In the genomic region with DNA sequence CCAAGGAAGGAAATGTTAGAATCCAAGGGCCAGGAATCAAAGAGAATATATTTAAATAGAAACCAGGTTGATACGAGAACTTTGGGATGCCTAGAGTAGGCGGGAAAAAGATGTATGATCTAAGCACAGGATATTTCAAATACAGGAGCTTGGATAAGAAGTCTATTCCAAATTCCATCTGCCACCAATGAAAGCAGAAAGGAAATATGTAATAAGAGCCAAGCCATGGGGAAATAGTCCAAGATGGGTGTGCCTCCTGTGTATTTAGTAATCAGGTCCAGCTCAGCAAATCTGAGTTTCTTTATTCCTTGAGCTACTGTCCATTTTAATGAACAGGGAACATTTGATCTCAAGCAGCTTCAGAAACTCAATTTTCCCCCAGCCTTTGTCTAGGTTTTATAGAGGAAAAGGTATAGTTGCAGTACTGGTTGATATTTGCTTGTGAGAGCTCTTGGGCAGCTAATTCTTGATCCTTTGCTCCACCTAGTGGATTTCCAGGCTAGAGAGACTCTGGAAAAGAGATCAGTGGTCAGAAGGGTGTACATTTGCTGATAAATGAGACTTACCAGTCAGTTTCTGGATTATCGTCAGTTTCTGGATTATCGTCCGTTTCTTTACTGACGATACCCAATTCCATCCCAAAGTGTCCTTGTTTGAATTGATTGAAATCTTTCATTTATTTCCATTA, we compare ENCODE assay signal across 8 cellular contexts. TPM values are rescaled to one million over a fixed set of nuclear protein-coding genes. Genes with fewer than 3 reads are reported as not detected.
DNase-seq lines count a peak whose midpoint lies in the region; ATAC-seq, FAIRE-seq and TF ChIP-seq lines count a peak whose summit lies in the region.
"Not testable (repeated sequence)": the region's sequence is repeated elsewhere in the genome, so short reads cannot be mapped to it uniquely, and the experiment has no call there.

No MANE protein-coding gene starts in this region.

- H3K4me3 ChIP-seq in AG09309 (ENCODE audit: control insufficient read depth, low read depth, low read length); GM23338; NB4 (ENCODE audit: low read depth, low read length); RWPE2 (ENCODE audit: severe bottlenecking); K562; fibroblast of pulmonary artery (replicated peaks; ENCODE audit: low read depth, low read length): not testable (repeated sequence)

- peak; percentile 26 for TF ChIP-seq CTCF in AG09309 (IDR thresholded peaks at IDR 0.05; ENCODE audit: control insufficient read depth, insufficient read depth, low read depth, low read length, missing control alignments)
- TF ChIP-seq CTCF in GM23338 (conservative IDR thresholded peaks at IDR 0.05; ENCODE audit: low read depth in 2 of 2) = peak in 1 of 2 experiments; percentile 35; a peak in 2 of 4 replicates
- TF ChIP-seq CTCF in NB4 (IDR thresholded peaks at IDR 0.05; ENCODE audit: low read depth, low read length) = peak; percentile 20
- TF ChIP-seq CTCF in RWPE2 (IDR thresholded peaks at IDR 0.05; ENCODE audit: poor library complexity, severe bottlenecking) = peak; percentile 15
- TF ChIP-seq CTCF in K562 (IDR thresholded peaks at IDR 0.05 in 2 of 3, conservative IDR thresholded peaks at IDR 0.05 in 1 of 3; ENCODE audit: insufficient read depth in 2 of 3, low read depth in 1 of 3, low read length in 3 of 3) = peak in 2 of 3 experiments; percentile 37 to 50; a peak in 3 of 6 replicates
- peak; percentile 35 for TF ChIP-seq CTCF in fibroblast of pulmonary artery (IDR thresholded peaks at IDR 0.05; ENCODE audit: low read length, missing control alignments)

- not testable (repeated sequence) for H3F3A ChIP-seq in GM23338 (replicated peaks; ENCODE audit: low read depth)

- H3K4me2 ChIP-seq in GM23338; K562 (ENCODE audit: insufficient read depth, low read length): not testable (repeated sequence)

- not testable (repeated sequence) for H3K79me2 ChIP-seq in GM23338 (replicated peaks; ENCODE audit: insufficient read depth); K562 (ENCODE audit: control insufficient read depth, insufficient read depth, low read length)

- 46% methylated on average over 6 of the region's 6 CpGs for WGBS in K562 (ENCODE audit: insufficient coverage, low coverage, missing lambda C conversion rate)

- intact Hi-C loops in K562 (cut with micrococcal nuclease) = not testable (repeated sequence)

- not testable (repeated sequence) for DNase-seq in AG09309 (ENCODE audit: low read depth); RWPE2 (ENCODE audit: low spot score)
- DNase-seq in GM23338 (ENCODE audit: low spot score) = peak; percentile 20
- peak; percentile 47 for DNase-seq in NB4 (ENCODE audit: low read depth)
- peak in 1 of 4 experiments; percentile 61 for DNase-seq in K562 (ENCODE audit: extremely low read depth in 1 of 4, low spot score in 3 of 4)
- peak; percentile 41 for DNase-seq in fibroblast of pulmonary artery (ENCODE audit: low read depth)
- peak; percentile 18 for DNase-seq in left kidney (ENCODE audit: low read depth, low spot score)
- peak; percentile 30 for DNase-seq in renal cortical epithelial cell (ENCODE audit: low read depth)

- H3K27me3 ChIP-seq in GM23338 (ENCODE audit: insufficient read depth); RWPE2 (ENCODE audit: insufficient read depth, poor library complexity, severe bottlenecking); K562 (ENCODE audit: control insufficient read depth in 2 of 2, insufficient read depth in 2 of 2, low read length in 2 of 2): not testable (repeated sequence)

- H3K4me1 Mint-ChIP-seq in GM23338 = not testable (repeated sequence)

- not testable (repeated sequence) for TF ChIP-seq EP300 in K562 (IDR thresholded peaks at IDR 0.05; ENCODE audit: low read length)

- not testable (repeated sequence) for H3K9me3 Mint-ChIP-seq in GM23338

- H3K27ac Mint-ChIP-seq in GM23338 = not testable (repeated sequence)

- not testable (repeated sequence) for H3K4me3 Mint-ChIP-seq in GM23338

- not testable (repeated sequence) for BruUV-seq in K562 (replicated peaks; lab: Mats Ljungman, UMichigan)

- not testable (repeated sequence) for TF ChIP-seq POLR2A in NB4 (IDR thresholded peaks at IDR 0.05; ENCODE audit: extremely low read depth, insufficient read length); K562 (conservative IDR thresholded peaks at IDR 0.05)

- in situ Hi-C loops in K562 (cut with MboI) = not testable (repeated sequence)

- peak; percentile 23 to 65; a peak in 2 of 4 replicates for TF ChIP-seq RAD21 in K562 (CRISPR knock-in tag; conservative IDR thresholded peaks at IDR 0.05 in 1 of 2, IDR thresholded peaks at IDR 0.05 in 1 of 2)

- peak; percentile 31; the same call in 2 of the 3 replicates for ATAC-seq in GM23338
- ATAC-seq in RWPE2 (ENCODE audit: low read depth) = not testable (repeated sequence)
- ATAC-seq in K562 = peak; percentile 89

- H3K9me2 ChIP-seq in GM23338 (ENCODE audit: insufficient read depth) = not testable (repeated sequence)

- not testable (repeated sequence) for H3K36me3 Mint-ChIP-seq in GM23338 (ENCODE audit: low read depth)

- not testable (repeated sequence) for FAIRE-seq in K562 (lab: Jason Lieb, UNC)

- H3K4me1 ChIP-seq in GM23338 (ENCODE audit: insufficient read depth); RWPE2 (ENCODE audit: insufficient read depth, poor library complexity, severe bottlenecking); K562 (replicated peaks in 1 of 2; ENCODE audit: control insufficient read depth in 2 of 2, insufficient read depth in 2 of 2, low read length in 2 of 2): not testable (repeated sequence)

- H3K27me3 Mint-ChIP-seq in GM23338 (ENCODE audit: insufficient read depth, low read depth, poor library complexity) = not testable (repeated sequence)

- not testable (repeated sequence) for H3K9me3 ChIP-seq in RWPE2 (ENCODE audit: severe bottlenecking); K562 (replicated peaks; ENCODE audit: control insufficient read depth, insufficient read depth, low read depth, low read length)

- POLR2A ChIA-PET in K562 (lab: Yijun Ruan, JAX) = not testable (repeated sequence)

- H3K9me1 ChIP-seq in K562 (ENCODE audit: control insufficient read depth, insufficient read depth, low read length) = not testable (repeated sequence)

- CTCF ChIA-PET in K562 (lab: Yijun Ruan, JAX; ENCODE audit: low intra/inter-chr PET ratio) = not testable (repeated sequence)

- H2AFZ ChIP-seq in GM23338; K562 (ENCODE audit: low read depth, low read length): not testable (repeated sequence)

- not testable (repeated sequence) for H3K27ac ChIP-seq in GM23338 (ENCODE audit: low read depth); RWPE2 (ENCODE audit: poor library complexity, severe bottlenecking); K562 (ENCODE audit: extremely low read depth, low read depth, low read length)

- not testable (repeated sequence) for H3K9ac ChIP-seq in K562 (ENCODE audit: insufficient read depth in 1 of 2, low read depth in 2 of 2, low read length in 2 of 2)

- not testable (repeated sequence) for H3K36me3 ChIP-seq in GM23338 (ENCODE audit: insufficient read depth); RWPE2 (ENCODE audit: low read depth); K562 (ENCODE audit: control insufficient read depth, insufficient read depth, low read length)

- not testable (repeated sequence) for H4K20me1 ChIP-seq in GM23338 (replicated peaks; ENCODE audit: insufficient read depth); K562 (replicated peaks; ENCODE audit: control insufficient read depth, insufficient read depth, low read length)

RNA-seq across cellular contexts. Expression of gene FAM72B, which starts 28.3 kb away (rescaled TPM):
- total RNA-seq in GM23338 (2014; rRNA removed; shearing (Covaris generic)) = 15.0 and 16.0 TPM in 2 replicates
- polyA plus RNA-seq in GM23338 (2016; fragmentation: Nextera tagmentation; extraction: Ambion mirVana) = 22.8 and 27.4 TPM in 2 replicates
- 19.4 and 39.9 TPM in 2 replicates for total RNA-seq in K562 (2011; cell fraction: chromatin; rRNA removed; ENCODE audit: low replicate concordance)
- 19.5 and 22.2 TPM in 2 replicates for total RNA-seq in K562 (2011; cell fraction: nucleolus; rRNA removed)
- 56.9 and 85.5 TPM in 2 replicates for total RNA-seq in K562 (2011; cell fraction: nucleoplasm; rRNA removed)
- 20.8 and 23.4 TPM in 2 replicates for total RNA-seq in K562 (2014; rRNA removed)
- 33.1 and 38.1 TPM in 2 replicates for total RNA-seq in K562 (2014; rRNA removed; fragmentation: Illumina TruSeq; extraction: Trizol)
- total RNA-seq in K562 (2015; rRNA removed; fragmentation: Illumina TruSeq; extraction: Trizol) = 30.0 and 32.2 TPM in 2 replicates
- 21.9 and 26.1 TPM in 2 replicates for total RNA-seq in K562 (2021)
- 47.6 and 52.3 TPM in 2 replicates for polyA plus RNA-seq in K562 (2011; rRNA removed)
- 15.7 and 26.6 TPM in 2 replicates for polyA plus RNA-seq in K562 (2011; cell fraction: cytosol; rRNA removed)
- polyA plus RNA-seq in K562 (2011; cell fraction: nucleus; rRNA removed) = 22.6 and 31.2 TPM in 2 replicates
- 24.1 and 28.2 TPM in 2 replicates for polyA plus RNA-seq in K562 (2012)
- 43.3 and 61.7 TPM in 2 replicates for polyA plus RNA-seq in K562 (2014; fragmentation: Illumina TruSeq; extraction: Trizol)
- polyA plus RNA-seq in K562 (2014; fragmentation: Nextera tagmentation; extraction: Ambion mirVana) = 10 to 100 TPM; 11.8 to 13.4 TPM
- polyA plus RNA-seq in K562 (2014; rRNA removed) = 31.5 and 36.7 TPM in 2 replicates
- polyA minus RNA-seq in K562 (2011; rRNA and poly(A)+ RNA removed) = 61.9 and 70.9 TPM in 2 replicates
- polyA minus RNA-seq in K562 (2011; cell fraction: cytosol; rRNA and poly(A)+ RNA removed) = 19.7 and 20.0 TPM in 2 replicates
- 15.6 and 33.1 TPM in 2 replicates for polyA minus RNA-seq in K562 (2011; cell fraction: nucleus; rRNA and poly(A)+ RNA removed)
- 0.30 and 0.52 TPM in 2 replicates for total RNA-seq in renal cortical epithelial cell

RNA-seq across cellular contexts. Expression of gene SRGAP2C, which starts 29.0 kb away (rescaled TPM):
- total RNA-seq in GM23338 (2014; rRNA removed; shearing (Covaris generic)) = 16.0 and 20.4 TPM in 2 replicates
- polyA plus RNA-seq in GM23338 (2016; fragmentation: Nextera tagmentation; extraction: Ambion mirVana) (12.4 and 18.0 TPM in 2 replicates), K562 (2011; rRNA removed) (8.8 and 9.3 TPM in 2 replicates), K562 (2014; fragmentation: Illumina TruSeq; extraction: Trizol) (6.4 and 7.4 TPM in 2 replicates), K562 (2014; fragmentation: Nextera tagmentation; extraction: Ambion mirVana) (1 to 10 TPM; 5.1 to 6.6 TPM), K562 (2014; rRNA removed) (5.0 and 5.9 TPM in 2 replicates)
- 11.1 and 23.4 TPM in 2 replicates for total RNA-seq in K562 (2011; cell fraction: chromatin; rRNA removed; ENCODE audit: low replicate concordance)
- 9.5 and 11.6 TPM in 2 replicates for total RNA-seq in K562 (2011; cell fraction: nucleolus; rRNA removed)
- 17.5 and 23.4 TPM in 2 replicates for total RNA-seq in K562 (2011; cell fraction: nucleoplasm; rRNA removed)
- total RNA-seq in K562 (2014; rRNA removed) (7.7 and 12.3 TPM in 2 replicates), K562 (2014; rRNA removed; fragmentation: Illumina TruSeq; extraction: Trizol) (10.1 and 11.6 TPM in 2 replicates), K562 (2015; rRNA removed; fragmentation: Illumina TruSeq; extraction: Trizol) (7.9 and 8.7 TPM in 2 replicates), K562 (2021) (21.1 and 21.9 TPM in 2 replicates), renal cortical epithelial cell (16.1 TPM in 2 replicates)
- 3.9 and 6.6 TPM in 2 replicates for polyA plus RNA-seq in K562 (2011; cell fraction: cytosol; rRNA removed)
- 7.4 and 7.6 TPM in 2 replicates for polyA plus RNA-seq in K562 (2011; cell fraction: nucleus; rRNA removed)
- polyA plus RNA-seq in K562 (2012) = 5.0 and 7.5 TPM in 2 replicates
- polyA minus RNA-seq in K562 (2011; rRNA and poly(A)+ RNA removed) = 22.8 and 24.9 TPM in 2 replicates
- polyA minus RNA-seq in K562 (2011; cell fraction: cytosol; rRNA and poly(A)+ RNA removed) = 12.6 and 16.4 TPM in 2 replicates
- polyA minus RNA-seq in K562 (2011; cell fraction: nucleus; rRNA and poly(A)+ RNA removed) = 11.8 and 12.4 TPM in 2 replicates

Comparison
In these comparisons a context has a peak if more than half of its experiments do, and no peak if none do; other contexts are left out.
1. RNA of gene FAM72B, which starts 28.3 kb away (total RNA-seq): 19.4 to 85.5 TPM in K562 and 15.0 to 16.0 TPM in GM23338; 0.30 to 0.52 TPM in renal cortical epithelial cell; every median in the first group is over 10 times any median in the second.